ENCODE assay signal across 11 cellular contexts in genomic region chr7:148546857-148547256, GRCh38. TPM values are rescaled to one million over a fixed set of nuclear protein-coding genes. Genes with fewer than 3 reads are reported as not detected.
"Had no signal": no experiment of that assay in that cellular context is flagged by ENCODE, and none has a peak within 500 bp of the region (broad histone marks: within the 10 kb centered on the region; RNA-seq: fewer than 3 reads in every experiment).

No MANE protein-coding gene starts in this region.

- H3K9ac ChIP-seq: GM23248, KMS-11 had no signal

- ATAC-seq: HCT116 had no signal

- H3K9me3 Mint-ChIP-seq: HFFc6 had no signal

- H3K27ac Mint-ChIP-seq: HFFc6 had no signal

- H3K4me3 ChIP-seq: GM23248, HAP-1 had no signal

- H3K36me3 ChIP-seq: HAP-1 had no signal

- H3K4me3 Mint-ChIP-seq: HFFc6 had no signal

- H3K4me2 ChIP-seq: KMS-11 had no signal

- H3K9me3 ChIP-seq: HAP-1 had no signal

- H2AFZ ChIP-seq: GM23248 had no signal

- H3K27ac ChIP-seq: GM23248, KMS-11 had no signal

- FAIRE-seq: HTR-8/SVneo had no signal

- DNase-seq: GM23248, H7, HFFc6, IMR-90, KBM-7 had no signal

- H3K4me1 ChIP-seq: HAP-1 had no signal

RNA-seq across cellular contexts. Expression of gene C7orf33, which starts 43.7 kb away (rescaled TPM):
- total RNA-seq: GM23248, H4, H7, HFFc6, HT-29, IMR-90 had no signal
- polyA plus RNA-seq: GM23248, IMR-90 had no signal
